12 cellular contexts compared by ENCODE assay signal in genomic region chr11:103898065-103898464, GRCh38.
DNase-seq lines count a peak whose midpoint lies in the region; ATAC-seq lines count a peak whose summit lies in the region.
"Had no signal": no experiment of that assay in that cellular context is flagged by ENCODE, and none has a peak within 500 bp of the region (broad histone marks: within the 10 kb centered on the region; RNA-seq: fewer than 3 reads in every experiment).

No MANE protein-coding gene starts in this region.

- no peak overlapping the region for H3K4me2 ChIP-seq in mesenchymal stem cell (ENCODE audit: low read length, poor library complexity, severe bottlenecking)

- H4K8ac ChIP-seq in mesenchymal stem cell (ENCODE audit: low read length): no peak overlapping the region

- peak overlapping the region in 1 of 2 experiments; percentile 62 for H3K18ac ChIP-seq in mesenchymal stem cell (ENCODE audit: low read depth in 1 of 2, low read length in 2 of 2)

- H3K27me3 ChIP-seq in mesenchymal stem cell (ENCODE audit: control insufficient read depth in 1 of 2, insufficient read depth in 1 of 2, low read length in 2 of 2): no peaks in the 10 kb centered on the region
- H3K27me3 ChIP-seq: testis had no signal

- no peak overlapping the region for H3K27ac ChIP-seq in mesenchymal stem cell (ENCODE audit: low read length, poor library complexity, severe bottlenecking)
- H3K27ac ChIP-seq: testis had no signal

- no peak overlapping the region for H4K91ac ChIP-seq in mesenchymal stem cell (ENCODE audit: low read length)

- no peak overlapping the region for H3K9ac ChIP-seq in mesenchymal stem cell (ENCODE audit: low read length)

- WGBS in mesenchymal stem cell: 25% methylated on average over 1 of the region's 1 CpG

- ATAC-seq in GM19023 (IDR thresholded peaks at IDR 0.05; ENCODE audit: unreplicated experiment) (peak; percentile 53), GM21825 (IDR thresholded peaks at IDR 0.05; ENCODE audit: unreplicated experiment) (peak; percentile 70), HG03342 (IDR thresholded peaks at IDR 0.05; ENCODE audit: unreplicated experiment) (peak; percentile 68)

- H2AK5ac ChIP-seq in mesenchymal stem cell (ENCODE audit: low read length, severe bottlenecking): no peak overlapping the region

- no peaks in the 10 kb centered on the region for H3K36me3 ChIP-seq in mesenchymal stem cell (ENCODE audit: control insufficient read depth in 1 of 2, insufficient read depth in 2 of 2, low read depth in 1 of 2, low read length in 2 of 2)

- no peak overlapping the region for H3K4me3 ChIP-seq in mesenchymal stem cell (ENCODE audit: insufficient read depth in 1 of 2, low read depth in 1 of 2, low read length in 2 of 2)
- H3K4me3 ChIP-seq: testis had no signal

- H2BK15ac ChIP-seq in mesenchymal stem cell (ENCODE audit: low read depth, poor library complexity, severe bottlenecking): no peak overlapping the region

- peak overlapping the region in 1 of 2 experiments; percentile 28 for H3K14ac ChIP-seq in mesenchymal stem cell (ENCODE audit: low read length in 2 of 2)

- peak overlapping the region; percentile 5 for H2BK120ac ChIP-seq in mesenchymal stem cell (ENCODE audit: low read depth, low read length)

- H3K79me1 ChIP-seq in mesenchymal stem cell (replicated peaks; ENCODE audit: low read length, poor library complexity, severe bottlenecking): no peaks in the 10 kb centered on the region

- H2BK5ac ChIP-seq in mesenchymal stem cell (ENCODE audit: low read depth, low read length, poor library complexity, severe bottlenecking): no peak overlapping the region

- H3K23ac ChIP-seq in mesenchymal stem cell (ENCODE audit: low read length in 2 of 2): no peak overlapping the region

- no peaks in the 10 kb centered on the region for H3K9me3 ChIP-seq in mesenchymal stem cell (ENCODE audit: control insufficient read depth, low read length)
- H3K9me3 ChIP-seq: testis had no signal

- DNase-seq in mesenchymal stem cell: peak; percentile 8
- no peak for DNase-seq in HPDE6-E6E7 (ENCODE audit: extremely low spot score)
- DNase-seq in NCI-H69 (lab: John Stamatoyannopoulos, UW): no peak
- no peak for DNase-seq in stimulated activated CD4-positive, alpha-beta T cell treated with anti-CD3 and anti-CD28 coated beads, Interleukin-4, amount 100 ng/mL, for 24 hours
- DNase-seq in NCI-H345 (lab: John Stamatoyannopoulos, UW): no peak
- DNase-seq: activated CD8-positive, alpha-beta memory T cell treated with anti-CD3 and anti-CD28 coated beads for 24 hours; NCI-H1417 treated with DMSO at 0.1 percent for 48 hours; SHP77 treated with DMSO at 0.1 percent for 48 hours; testis had no signal

- H2AFZ ChIP-seq in mesenchymal stem cell (ENCODE audit: low read depth, low read length): no peak overlapping the region

- H2BK12ac ChIP-seq in mesenchymal stem cell (ENCODE audit: low read length in 2 of 2): peak overlapping the region in 1 of 2 experiments; percentile 39

- no peaks in the 10 kb centered on the region for H3K4me1 ChIP-seq in mesenchymal stem cell (ENCODE audit: control insufficient read depth, insufficient read depth, low read depth, low read length)
- H3K4me1 ChIP-seq: testis had no signal

- no peak overlapping the region for H3K4ac ChIP-seq in mesenchymal stem cell (ENCODE audit: low read depth in 1 of 2, low read length in 2 of 2)
